Comparison of ENCODE assay signal across 8 cellular contexts in the genomic region with DNA sequence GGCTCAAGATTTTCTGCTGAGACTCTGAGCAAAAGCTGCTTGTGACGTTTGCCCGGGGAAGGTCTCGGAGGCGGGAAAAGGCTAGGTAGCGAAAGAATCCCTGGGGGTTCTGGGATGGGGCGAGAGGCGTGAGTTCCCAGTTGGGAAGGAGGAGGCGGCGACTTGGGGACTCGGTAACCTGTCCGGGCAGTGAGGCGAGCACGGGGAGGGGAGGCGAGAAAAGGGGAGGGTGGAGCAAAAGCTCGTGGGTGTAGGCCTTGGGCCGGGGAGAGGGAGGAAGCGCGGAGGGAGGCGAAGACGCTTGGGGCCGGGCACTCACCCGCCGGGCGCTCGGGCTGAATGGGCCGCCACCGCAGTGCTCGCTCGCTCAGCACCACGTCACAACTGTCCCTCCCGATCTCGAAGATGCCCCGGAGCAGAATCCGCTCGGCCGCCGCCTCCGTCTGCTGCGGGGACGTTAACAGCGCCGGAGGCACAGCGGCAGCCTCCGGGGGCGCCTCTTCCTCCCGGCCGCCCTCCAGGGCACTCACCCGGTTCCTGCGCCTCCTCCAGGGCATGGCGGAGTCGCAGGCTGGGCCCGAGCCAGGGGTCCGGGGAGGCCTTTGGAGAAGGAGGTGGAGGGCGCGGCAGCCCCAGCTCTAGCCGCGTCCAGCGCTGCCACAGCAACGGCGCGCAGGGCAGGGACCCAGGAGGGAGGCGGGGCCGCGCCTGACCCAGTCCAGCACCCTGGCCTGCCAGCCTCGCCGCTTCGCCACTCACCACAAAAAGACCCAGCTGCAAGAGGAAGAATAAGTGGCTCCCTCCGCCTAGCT. TPM values are rescaled to one million over a fixed set of nuclear protein-coding genes. Genes with fewer than 3 reads are reported as not detected.
DNase-seq lines count a peak whose midpoint lies in the region; ATAC-seq and TF ChIP-seq lines count a peak whose summit lies in the region.

A gene with protein sequence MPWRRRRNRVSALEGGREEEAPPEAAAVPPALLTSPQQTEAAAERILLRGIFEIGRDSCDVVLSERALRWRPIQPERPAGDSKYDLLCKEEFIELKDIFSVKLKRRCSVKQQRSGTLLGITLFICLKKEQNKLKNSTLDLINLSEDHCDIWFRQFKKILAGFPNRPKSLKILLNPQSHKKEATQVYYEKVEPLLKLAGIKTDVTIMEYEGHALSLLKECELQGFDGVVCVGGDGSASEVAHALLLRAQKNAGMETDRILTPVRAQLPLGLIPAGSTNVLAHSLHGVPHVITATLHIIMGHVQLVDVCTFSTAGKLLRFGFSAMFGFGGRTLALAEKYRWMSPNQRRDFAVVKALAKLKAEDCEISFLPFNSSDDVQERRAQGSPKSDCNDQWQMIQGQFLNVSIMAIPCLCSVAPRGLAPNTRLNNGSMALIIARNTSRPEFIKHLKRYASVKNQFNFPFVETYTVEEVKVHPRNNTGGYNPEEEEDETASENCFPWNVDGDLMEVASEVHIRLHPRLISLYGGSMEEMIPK (minus strand): TSS at position 656 of the 812 bp plus-strand sequence. CDS start 99 bp downstream, at position 557.

- H3K9me3 Mint-ChIP-seq in CD8-positive, alpha-beta T cell, result no peaks in the 10 kb centered on the region

- H3K4me2 ChIP-seq in OCI-LY3 (ENCODE audit: low read length), result peak within 1 kb of the TSS; percentile 88

- peak within 1 kb of the TSS; percentile 65 for H3K9ac ChIP-seq in OCI-LY3 (ENCODE audit: low read length)

- H3K9me3 ChIP-seq in CD8-positive, alpha-beta T cell (ENCODE audit: low read length), result no peaks in the 10 kb centered on the region
- no peaks in the 10 kb centered on the region for H3K9me3 ChIP-seq in OCI-LY3 (ENCODE audit: insufficient read depth, low read length)
- no peaks in the 10 kb centered on the region for H3K9me3 ChIP-seq in stomach

- H2AFZ ChIP-seq in OCI-LY3 (ENCODE audit: low read depth, low read length), result peak within 1 kb of the TSS; percentile 95

- H3K27me3 ChIP-seq in CD8-positive, alpha-beta T cell (ENCODE audit: insufficient read depth, low read length), result no peaks in the 10 kb centered on the region
- H3K27me3 ChIP-seq in OCI-LY3 (ENCODE audit: low read depth, low read length), result peaks cover 11% of the 10 kb centered on the region; the same call in 1 of the 2 replicates
- H3K27me3 ChIP-seq in stomach, result peaks cover 0 to 21% (median 4%) of the 10 kb centered on the region in 3 donors

- H3K27ac Mint-ChIP-seq in CD8-positive, alpha-beta T cell, result no peak within 1 kb of the TSS

- H4K20me1 ChIP-seq in OCI-LY3 (ENCODE audit: insufficient read depth, low read length), result no peaks in the 10 kb centered on the region

- peak within 1 kb of the TSS; percentile 30 for H3K4me3 ChIP-seq in CD8-positive, alpha-beta T cell (ENCODE audit: low read depth, low read length)
- H3K4me3 ChIP-seq in OCI-LY3 (ENCODE audit: low read length), result peak within 1 kb of the TSS; percentile 80
- peak within 1 kb of the TSS; percentile 48 to 56 for H3K4me3 ChIP-seq in cardiac fibroblast (replicated peaks in 1 of 2; ENCODE audit: low read depth in 2 of 2, low read length in 2 of 2)
- H3K4me3 ChIP-seq in stomach, result peak within 1 kb of the TSS; percentile 59 to 85 (median 67)

- H3K4me1 ChIP-seq in CD8-positive, alpha-beta T cell (ENCODE audit: insufficient read depth, low read length), result peaks cover 14% of the 10 kb centered on the region
- H3K4me1 ChIP-seq in OCI-LY3 (ENCODE audit: low read length), result peaks cover 20% of the 10 kb centered on the region
- peaks cover 0 to 16% (median 15%) of the 10 kb centered on the region in 4 donors for H3K4me1 ChIP-seq in stomach

- no peak for TF ChIP-seq POLR2A in stomach (IDR thresholded peaks at IDR 0.05)

- H3K4me3 Mint-ChIP-seq in CD8-positive, alpha-beta T cell, result peak within 1 kb of the TSS; percentile 79

- intact Hi-C loops in CD8-positive, alpha-beta T cell (cut with DNase I, micrococcal nuclease), result no loop called here
- intact Hi-C loops in left colon (cut with DNase I, micrococcal nuclease) (no loop called here), stomach (cut with DNase I; ENCODE audit: low total_unique reads) (no loop called here)

- H3K4me1 Mint-ChIP-seq in CD8-positive, alpha-beta T cell (ENCODE audit: low read depth), result peaks cover 8% of the 10 kb centered on the region

- peak; percentile 23 for ATAC-seq in CD8-positive, alpha-beta T cell
- ATAC-seq in GM19023 (IDR thresholded peaks at IDR 0.05; ENCODE audit: unreplicated experiment) (peak; percentile 96), HG03060 (IDR thresholded peaks at IDR 0.05; ENCODE audit: low read depth, unreplicated experiment) (peak; percentile 56), left colon (peak; percentile 86)

- no peak for TF ChIP-seq EP300 in stomach (IDR thresholded peaks at IDR 0.05)

- DNase-seq in CD8-positive, alpha-beta T cell, result no peak
- DNase-seq in cardiac fibroblast (ENCODE audit: low read depth in 2 of 2) (peak; percentile 15 to 29), left colon (peak; percentile 28 to 40), stomach (peak; percentile 68), OCI-M2 (lab: John Stamatoyannopoulos, UW; ENCODE audit: unreplicated experiment) (no peak)

- H3K36me3 ChIP-seq in CD8-positive, alpha-beta T cell (ENCODE audit: insufficient read depth, low read length), result no peaks in the 10 kb centered on the region
- H3K36me3 ChIP-seq in OCI-LY3 (replicated peaks; ENCODE audit: low read depth, low read length) (no peaks in the 10 kb centered on the region), stomach (no peaks in the 10 kb centered on the region)

- POLR2A ChIA-PET in CD8-positive, alpha-beta T cell (lab: Charles Lee), result no interaction called here

- no peaks in the 10 kb centered on the region for H3K79me2 ChIP-seq in OCI-LY3 (ENCODE audit: low read length)

- CTCF ChIA-PET in CD8-positive, alpha-beta T cell (lab: Charles Lee), result no interaction called here

- no peak for TF ChIP-seq CTCF in CD8-positive, alpha-beta T cell (IDR thresholded peaks at IDR 0.05)
- TF ChIP-seq CTCF in OCI-LY3 (IDR thresholded peaks at IDR 0.05; ENCODE audit: low read depth, low read length), result peak; percentile 16; the same call in 1 of the 2 replicates
- no peak for TF ChIP-seq CTCF in cardiac fibroblast (IDR thresholded peaks at IDR 0.05; ENCODE audit: low read depth, low read length)
- TF ChIP-seq CTCF in stomach (IDR thresholded peaks at IDR 0.05), result no peak

- H3K27me3 Mint-ChIP-seq in CD8-positive, alpha-beta T cell (ENCODE audit: low read depth), result peaks cover 28% of the 10 kb centered on the region

- WGBS in stomach, 5 donors, result 2 to 3% (median 3%) methylated on average over 40 to 68 of the region's 68 CpGs

- H3K27ac ChIP-seq in CD8-positive, alpha-beta T cell (ENCODE audit: low read depth, low read length), result no peak within 1 kb of the TSS
- H3K27ac ChIP-seq in OCI-LY3 (ENCODE audit: low read length), result no peak within 1 kb of the TSS
- peak within 1 kb of the TSS in 1 of 5 donors; percentile 21 for H3K27ac ChIP-seq in stomach

- H3K36me3 Mint-ChIP-seq in CD8-positive, alpha-beta T cell, result no peaks in the 10 kb centered on the region

RNA-seq across cellular contexts. Expression of the gene that starts here (rescaled TPM):
- total RNA-seq in CD8-positive, alpha-beta T cell, result not detected
- under 1 TPM in 1 of 2 donors, not detected in 1; 0.31 TPM for total RNA-seq in left colon
- 1 to 10 TPM in 1 of 5 donors, not detected in 4; 1.3 TPM for total RNA-seq in stomach
- under 1 TPM; 0.05 to 0.31 (median 0.25) TPM for polyA plus RNA-seq in stomach

Comparison
In these comparisons a context has a peak if more than half of its experiments do, and no peak if none do; other contexts are left out.
1. Peak in ATAC-seq and H3K4me3 ChIP-seq in CD8-positive, alpha-beta T cell; RNA of the gene not detected or under 1 TPM.
2. Peak in DNase-seq and ATAC-seq in left colon; RNA of the gene not detected or under 1 TPM.
3. ATAC-seq: peak in every context shown above with its lines; median percentile 96 in GM19023; 86 in left colon; 56 in HG03060; 23 in CD8-positive, alpha-beta T cell.
4. DNase-seq: peak in cardiac fibroblast (2 of 2) and stomach (single experiment); none in CD8-positive, alpha-beta T cell (0 of 7) and OCI-M2 (single experiment).
5. H3K4me3 ChIP-seq: peak in every context shown above with its lines; median percentile 80 in OCI-LY3; 67 in stomach; 52 in cardiac fibroblast; 30 in CD8-positive, alpha-beta T cell.